Comparison of ENCODE assay signal across 1 cellular context in the genomic region with DNA sequence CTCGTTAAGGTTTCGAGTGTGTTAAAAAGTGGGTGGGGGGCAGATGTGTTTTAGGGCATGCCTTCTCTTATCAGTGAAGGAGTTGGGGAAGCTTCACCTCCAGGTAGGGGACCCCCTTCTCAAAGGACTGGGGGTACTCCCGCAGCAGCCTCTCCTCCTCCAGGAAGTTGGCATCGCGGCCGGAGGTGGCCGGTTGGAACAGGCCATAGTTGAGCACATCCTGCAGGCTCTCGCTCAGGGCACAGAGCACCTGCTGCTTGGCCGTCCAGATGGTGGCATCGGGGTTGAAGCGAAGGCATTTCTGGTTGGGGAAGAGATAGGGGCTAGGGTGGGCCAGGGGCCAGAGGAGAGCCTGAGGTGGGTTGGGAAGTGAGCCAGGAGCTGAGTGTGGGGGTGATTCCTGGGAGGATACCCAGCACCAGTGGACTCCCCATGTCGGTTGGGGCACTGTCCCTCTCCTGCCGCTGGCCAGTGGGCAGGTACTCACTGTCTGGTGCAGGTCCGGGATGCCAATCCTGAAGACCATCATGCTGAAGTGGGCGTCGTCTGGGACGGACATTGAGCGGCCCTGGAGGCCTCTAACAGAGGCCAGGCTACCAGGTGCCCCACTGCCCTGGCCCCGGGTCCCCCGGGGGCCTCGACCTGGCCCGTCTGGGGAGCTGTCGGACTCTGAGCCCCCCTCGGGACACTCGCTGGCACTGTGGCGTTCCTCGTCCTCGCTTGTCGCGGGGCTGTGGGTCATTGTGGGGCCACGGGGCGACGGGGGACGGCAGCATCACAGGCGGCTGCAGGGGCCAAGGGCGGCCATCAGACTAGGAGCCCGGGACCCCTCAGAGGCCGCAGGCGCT.
TF ChIP-seq lines count a peak whose summit lies in the region.

No MANE protein-coding gene starts in this region.

TF ChIP-seq in H1, 55 proteins besides CTCF, POLR2A, EP300 and RAD21:
- no peak for TF ChIP-seq FOSL1 (IDR thresholded peaks at IDR 0.05; ENCODE audit: insufficient read depth, low read depth, low read length)
- no peak for TF ChIP-seq RFX5 (IDR thresholded peaks at IDR 0.05; ENCODE audit: borderline replicate concordance, low read depth, low read length)
- TF ChIP-seq CHD1 (IDR thresholded peaks at IDR 0.05; ENCODE audit: low read depth, low read length) = no peak
- TF ChIP-seq, protein P1, sequence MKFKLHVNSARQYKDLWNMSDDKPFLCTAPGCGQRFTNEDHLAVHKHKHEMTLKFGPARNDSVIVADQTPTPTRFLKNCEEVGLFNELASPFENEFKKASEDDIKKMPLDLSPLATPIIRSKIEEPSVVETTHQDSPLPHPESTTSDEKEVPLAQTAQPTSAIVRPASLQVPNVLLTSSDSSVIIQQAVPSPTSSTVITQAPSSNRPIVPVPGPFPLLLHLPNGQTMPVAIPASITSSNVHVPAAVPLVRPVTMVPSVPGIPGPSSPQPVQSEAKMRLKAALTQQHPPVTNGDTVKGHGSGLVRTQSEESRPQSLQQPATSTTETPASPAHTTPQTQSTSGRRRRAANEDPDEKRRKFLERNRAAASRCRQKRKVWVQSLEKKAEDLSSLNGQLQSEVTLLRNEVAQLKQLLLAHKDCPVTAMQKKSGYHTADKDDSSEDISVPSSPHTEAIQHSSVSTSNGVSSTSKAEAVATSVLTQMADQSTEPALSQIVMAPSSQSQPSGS (IDR thresholded peaks at IDR 0.05; ENCODE audit: low read length) = no peak
- TF ChIP-seq CBX5 (IDR thresholded peaks at IDR 0.05; ENCODE audit: low read depth, low read length) = no peak
- TF ChIP-seq ZNF274 (IDR thresholded peaks at IDR 0.05; ENCODE audit: borderline replicate concordance, extremely low read depth, low read length) = no peak
- no peak for TF ChIP-seq HDAC6 (IDR thresholded peaks at IDR 0.05; ENCODE audit: low read depth, low read length)
- TF ChIP-seq SAP30 (IDR thresholded peaks at IDR 0.05; ENCODE audit: insufficient read depth, insufficient replicate concordance, low read length) = no peak
- TF ChIP-seq SIRT6 (IDR thresholded peaks at IDR 0.05; ENCODE audit: low read length) = no peak
- TF ChIP-seq CREB1 (IDR thresholded peaks at IDR 0.05) = no peak
- TF ChIP-seq BCL11A (IDR thresholded peaks at IDR 0.05; ENCODE audit: low read depth in 2 of 2, low read length in 2 of 2) = no peak
- TF ChIP-seq BACH1 (IDR thresholded peaks at IDR 0.05; ENCODE audit: low read length) = no peak
- no peak for TF ChIP-seq KDM4A (IDR thresholded peaks at IDR 0.05; ENCODE audit: low read depth, low read length, severe bottlenecking)
